Comparison of ENCODE assay signal across 30 cellular contexts in genomic region chr3:37155782-37156181, GRCh38.
"Had no signal": no experiment of that assay in that cellular context is flagged by ENCODE, and none has a peak within 500 bp of the region (broad histone marks: within the 10 kb centered on the region; RNA-seq: fewer than 3 reads in every experiment).

No MANE protein-coding gene starts in this region.

- H3K27me3 ChIP-seq: brain microvascular endothelial cell, dorsolateral prefrontal cortex, foreskin keratinocyte, gastrocnemius medialis, heart left ventricle had no signal

- H3K27ac ChIP-seq: brain microvascular endothelial cell, coronary artery, foreskin keratinocyte had no signal

- ATAC-seq: activated CD4-positive, alpha-beta T cell treated with anti-CD3 and anti-CD28 coated beads for 36 hours; activated naive CD4-positive, alpha-beta T cell treated with anti-CD3 and anti-CD28 coated beads, Interleukin-2, amount 50 U/mL, for 72 hours; activated T-cell treated with anti-CD3 and anti-CD28 coated beads, Interleukin-2, amount 50 U/mL, for 72 hours; esophagus mucosa; foreskin keratinocyte; gastrocnemius medialis had no signal

- H3K36me3 ChIP-seq: gastrocnemius medialis had no signal

- H3K4me3 ChIP-seq: coronary artery, dorsolateral prefrontal cortex, gastrocnemius medialis, heart left ventricle had no signal

- H3K4me1 ChIP-seq: foreskin keratinocyte had no signal

- H3K9me3 ChIP-seq: gastrocnemius medialis, heart left ventricle had no signal

- FAIRE-seq: astrocyte, bronchial epithelial cell had no signal

- DNase-seq: activated CD4-positive, alpha-beta memory T cell treated with anti-CD3 and anti-CD28 coated beads, Interleukin-2, amount 10 ng/mL, durations not matched to agents 7 days and 5 days; activated CD4-positive, alpha-beta T cell treated with anti-CD3 and anti-CD28 coated beads for 36 hours; activated CD4-positive, alpha-beta T cell treated with anti-CD3 and anti-CD28 coated beads, Interleukin-2, amount 10 ng/mL, durations not matched to agents 7 days and 5 days; activated CD4-positive, alpha-beta T cell treated with anti-CD3 and anti-CD28 coated beads, Interleukin-2, amount 50 U/mL, for 4 hours; activated CD4-positive, CD25-positive, alpha-beta regulatory T cell; activated CD4-positive, CD25-positive, alpha-beta regulatory T cell treated with anti-CD3 and anti-CD28 coated beads, Interleukin-2, amount 50 U/mL, for 72 hours; activated CD8-positive, alpha-beta memory T cell treated with anti-CD3 and anti-CD28 coated beads, Interleukin-2, amount 50 U/mL, for 48 hours; activated gamma-delta T cell; activated naive CD4-positive, alpha-beta T cell; activated naive CD4-positive, alpha-beta T cell treated with anti-CD3 and anti-CD28 coated beads, Interleukin-2, amount 10 ng/mL, durations not matched to agents 7 days and 5 days; activated naive CD8-positive, alpha-beta T cell treated with anti-CD3 and anti-CD28 coated beads, Interleukin-2, amount 10 ng/mL, durations not matched to agents 7 days and 5 days; activated T-cell treated with anti-CD3 and anti-CD28 coated beads for 4 hours; activated T-cell treated with anti-CD3 and anti-CD28 coated beads, Interleukin-2, amount 50 U/mL, for 24 hours; activated T-cell treated with anti-CD3 and anti-CD28 coated beads, Interleukin-2, amount 50 U/mL, for 72 hours; amniotic stem cell; anterior cingulate cortex; brain microvascular endothelial cell; dorsolateral prefrontal cortex; effector memory CD4-positive, alpha-beta T cell; endodermal cell; foreskin keratinocyte; gastrocnemius medialis; glutamatergic neuron; heart left ventricle; T-helper 2 cell had no signal
